ENCODE assay signal across 1 cellular context in genomic region chr1:24694380-24694843, GRCh38.
TF ChIP-seq lines count a peak whose summit lies in the region.

No MANE protein-coding gene starts in this region.

TF ChIP-seq in WTC11, 78 proteins besides CTCF, POLR2A, EP300 and RAD21 (continued from another document):
- TF ChIP-seq PREB (CRISPR knock-in tag; IDR thresholded peaks at IDR 0.05; ENCODE audit: borderline replicate concordance) (no peak), ZNF121 (CRISPR knock-in tag; IDR thresholded peaks at IDR 0.05) (no peak), ZNF281 (CRISPR knock-in tag; IDR thresholded peaks at IDR 0.05) (no peak), ZNF263 (CRISPR knock-in tag; IDR thresholded peaks at IDR 0.05; ENCODE audit: low read depth) (no peak), JUN (CRISPR knock-in tag; IDR thresholded peaks at IDR 0.05) (no peak), NFYB (CRISPR knock-in tag; conservative IDR thresholded peaks at IDR 0.05; ENCODE audit: low read depth) (no peak), SMAD3 (CRISPR knock-in tag; IDR thresholded peaks at IDR 0.05; ENCODE audit: borderline replicate concordance) (no peak)
